ENCODE assay signal across 11 cellular contexts in the genomic region with DNA sequence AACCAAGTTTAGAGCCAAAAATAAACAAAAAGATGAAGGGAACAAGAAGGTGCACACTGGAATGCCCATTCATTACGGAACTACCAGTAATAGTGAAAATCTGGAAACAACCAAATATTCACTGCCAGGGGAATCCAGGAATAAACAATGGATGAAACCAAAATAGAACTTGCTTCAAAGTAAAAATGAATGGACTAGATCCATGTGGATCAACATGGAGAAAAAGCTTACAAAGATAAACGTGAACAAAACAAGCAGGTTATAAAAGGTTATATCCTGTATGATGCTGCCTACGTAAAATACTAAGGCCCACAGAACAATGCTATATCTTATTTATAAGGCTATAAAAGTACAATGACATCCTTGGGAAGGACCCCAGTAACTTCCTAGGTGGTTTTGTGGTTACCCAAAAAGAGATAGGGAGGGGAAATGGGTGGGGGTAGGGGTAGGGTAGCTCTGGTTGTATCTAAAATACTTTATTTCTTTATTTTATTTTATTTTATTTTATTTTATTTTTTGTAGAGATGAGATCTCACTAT. TPM values are rescaled to one million over a fixed set of nuclear protein-coding genes. Genes with fewer than 3 reads are reported as not detected.
"Had no signal": no experiment of that assay in that cellular context is flagged by ENCODE, and none has a peak within 500 bp of the region (broad histone marks: within the 10 kb centered on the region; RNA-seq: fewer than 3 reads in every experiment).

No MANE protein-coding gene starts in this region.

- FAIRE-seq: H1, H54, HTR-8/SVneo had no signal

- H3K4me3 Mint-ChIP-seq: GM23338, H9, HFFc6 had no signal

- ATAC-seq: GM23338 had no signal

- H3K4me1 Mint-ChIP-seq: GM23338, H9 had no signal

- H3K4me3 ChIP-seq: GM23338 had no signal

- H3K27ac Mint-ChIP-seq: GM23338, H9, HFFc6 had no signal

- H3K9ac ChIP-seq: KMS-11 had no signal

- H3K27ac ChIP-seq: KMS-11 had no signal

- H3K9me3 Mint-ChIP-seq: GM23338, H9, HFFc6 had no signal

- H2AFZ ChIP-seq: GM23338 had no signal

- H3K4me2 ChIP-seq: GM23338, KMS-11 had no signal

- DNase-seq: H9, HCEC 1CT, HFFc6, IMR-90, KBM-7 had no signal

RNA-seq across cellular contexts. Expression of gene CCL22, which starts 12.8 kb away (rescaled TPM):
- total RNA-seq: GM23338, H1, H9, HFFc6, HT-29, IMR-90 had no signal
- polyA plus RNA-seq: H1, IMR-90 had no signal

RNA-seq across cellular contexts. Expression of gene CX3CL1, which starts 26.6 kb away (rescaled TPM):
- total RNA-seq: HFFc6 had no signal

RNA-seq across cellular contexts. Expression of gene CCL17, which starts 58.8 kb away (rescaled TPM):
- total RNA-seq: GM23338, H1, H9, HFFc6, HT-29, IMR-90 had no signal
- polyA plus RNA-seq: GM23338, H1, IMR-90 had no signal
